ENCODE assay signal across 19 cellular contexts in the genomic region with DNA sequence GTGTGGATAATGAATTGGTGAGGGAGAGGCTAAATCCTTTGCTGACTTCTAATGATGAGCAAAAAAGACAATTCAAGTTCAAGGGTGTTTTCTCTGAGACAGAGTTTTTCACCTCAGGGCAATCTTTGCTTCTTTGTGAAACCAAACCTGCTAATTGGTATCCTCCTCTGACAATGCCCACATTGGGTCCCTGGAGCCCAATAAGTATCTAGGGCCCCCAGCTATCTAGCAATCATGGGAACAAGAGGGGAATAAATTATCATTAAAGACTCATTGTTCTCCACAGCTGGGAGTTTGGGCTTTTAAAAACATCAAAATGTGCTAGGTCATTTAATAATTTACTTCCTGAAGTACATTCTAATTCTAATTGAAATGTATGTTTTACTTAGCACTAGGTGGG.
"Had no signal": no experiment of that assay in that cellular context is flagged by ENCODE, and none has a peak within 500 bp of the region (broad histone marks: within the 10 kb centered on the region; RNA-seq: fewer than 3 reads in every experiment).

No MANE protein-coding gene starts in this region.

- DNase-seq: activated B cell treated with CpG ODN at 0.5 μM for 24 hours; activated CD4-positive, alpha-beta memory T cell treated with anti-CD3 and anti-CD28 coated beads for 36 hours; activated CD4-positive, alpha-beta T cell treated with anti-CD3 and anti-CD28 coated beads, Interleukin-2, amount 10 ng/mL, durations not matched to agents 7 days and 5 days; activated CD8-positive, alpha-beta memory T cell treated with anti-CD3 and anti-CD28 coated beads for 24 hours; activated gamma-delta T cell; activated naive CD4-positive, alpha-beta T cell treated with anti-CD3 and anti-CD28 coated beads for 36 hours; activated T-cell treated with anti-CD3 and anti-CD28 coated beads, Interleukin-2, amount 50 U/mL, for 4 hours; amygdala; NCI-H1092 treated with DMSO at 0.1 percent for 48 hours; NCI-H446; NCI-H524 treated with DMSO at 0.1 percent for 48 hours; Peyer's patch; Right ventricle myocardium superior; SJCRH30; SW 1271 had no signal

- H3K27ac ChIP-seq: KMS-11, Peyer's patch, RWPE1, SJCRH30 had no signal

- H3K4me2 ChIP-seq: KMS-11 had no signal

- H3K27me3 ChIP-seq: Peyer's patch, SJCRH30 had no signal

- ATAC-seq: activated T-cell treated with anti-CD3 and anti-CD28 coated beads, Interleukin-2, amount 50 U/mL, for 4 hours; activated T-helper 17 cell treated with anti-CD3 and anti-CD28 coated beads, Interleukin-2, amount 50 U/mL, for 72 hours; SK-N-SH treated with all-trans-retinoic acid at 6 μM for 48 hours had no signal

- H3K9ac ChIP-seq: KMS-11 had no signal

- H3K4me3 ChIP-seq: Peyer's patch, SJCRH30 had no signal

- H3K36me3 ChIP-seq: Peyer's patch, SJCRH30 had no signal

- H3K4me1 ChIP-seq: Peyer's patch, SJCRH30 had no signal
